Comparison of ENCODE assay signal across 3 cellular contexts in the genomic region with DNA sequence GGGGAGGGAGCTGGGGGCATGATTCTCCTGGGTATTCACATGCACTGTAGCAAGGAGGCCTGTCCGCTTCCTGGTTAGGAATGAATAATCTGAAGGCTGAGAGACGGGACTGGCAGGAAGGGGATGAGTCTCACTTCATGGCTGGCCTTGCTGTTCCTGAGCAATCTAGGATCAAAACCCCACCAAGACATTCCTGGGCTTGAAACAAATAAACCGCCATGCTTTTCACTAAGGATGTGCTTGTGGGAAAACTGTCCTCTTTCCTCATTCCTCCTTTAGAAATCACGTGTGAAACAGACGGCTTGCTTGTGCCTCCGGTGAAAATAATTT.
TF ChIP-seq lines count a peak whose summit lies in the region.

No MANE protein-coding gene starts in this region.

TF ChIP-seq in SK-N-SH, 30 proteins besides CTCF, POLR2A, EP300 and RAD21:
- TF ChIP-seq, protein P1, sequence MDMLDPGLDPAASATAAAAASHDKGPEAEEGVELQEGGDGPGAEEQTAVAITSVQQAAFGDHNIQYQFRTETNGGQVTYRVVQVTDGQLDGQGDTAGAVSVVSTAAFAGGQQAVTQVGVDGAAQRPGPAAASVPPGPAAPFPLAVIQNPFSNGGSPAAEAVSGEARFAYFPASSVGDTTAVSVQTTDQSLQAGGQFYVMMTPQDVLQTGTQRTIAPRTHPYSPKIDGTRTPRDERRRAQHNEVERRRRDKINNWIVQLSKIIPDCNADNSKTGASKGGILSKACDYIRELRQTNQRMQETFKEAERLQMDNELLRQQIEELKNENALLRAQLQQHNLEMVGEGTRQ (IDR thresholded peaks at IDR 0.05; ENCODE audit: borderline replicate concordance, low read depth, low read length), result no peak
- TF ChIP-seq TCF12 (IDR thresholded peaks at IDR 0.05) (no peak), JUND (IDR thresholded peaks at IDR 0.05) (no peak)

TF ChIP-seq in SK-N-SH treated with all-trans-retinoic acid at 6 μM for 48 hours, 23 proteins besides CTCF, POLR2A, EP300 and RAD21:
- TF ChIP-seq SNAI2 (CRISPR knock-in tag; IDR thresholded peaks at IDR 0.05) (no peak), PPARA (CRISPR knock-in tag; IDR thresholded peaks at IDR 0.05; ENCODE audit: borderline replicate concordance) (no peak)

TF ChIP-seq in H1, 55 proteins besides CTCF, POLR2A, EP300 and RAD21:
- no peak for TF ChIP-seq TAF7 (optimal IDR thresholded peaks at IDR 0.05; ENCODE audit: borderline replicate concordance, low read depth, low read length)
- TF ChIP-seq POLR2AphosphoS5 (IDR thresholded peaks at IDR 0.05; ENCODE audit: low read depth, low read length), result no peak
- TF ChIP-seq SRF (IDR thresholded peaks at IDR 0.05; ENCODE audit: low read depth, low read length), result no peak
- TF ChIP-seq NRF1 (IDR thresholded peaks at IDR 0.05; ENCODE audit: low read depth, low read length), result no peak
